ENCODE assay signal across 26 cellular contexts in genomic region chr15:86064326-86064725, GRCh38. TPM values are rescaled to one million over a fixed set of nuclear protein-coding genes. Genes with fewer than 3 reads are reported as not detected.
DNase-seq lines count a peak whose midpoint lies in the region; ATAC-seq, FAIRE-seq and TF ChIP-seq lines count a peak whose summit lies in the region.
"Had no signal": no experiment of that assay in that cellular context is flagged by ENCODE, and none has a peak within 500 bp of the region (broad histone marks: within the 10 kb centered on the region; RNA-seq: fewer than 3 reads in every experiment).

No MANE protein-coding gene starts in this region.

- peak overlapping the region; percentile 95 for H3K18ac ChIP-seq in neuronal stem cell (ENCODE audit: low read length)

- DNase-seq in D721Med (ENCODE audit: insufficient read length, low spot score) (no peak), glutamatergic neuron (no peak), neuronal stem cell (ENCODE audit: low spot score) (no peak), NCI-H2196 (lab: John Stamatoyannopoulos, UW; ENCODE audit: unreplicated experiment) (no peak), testis (no peak)
- no peak for DNase-seq in natural killer cell treated with Interleukin-12 subunit alpha and Interleukin-12 subunit beta and Interleukin-15 and Interleukin-18, amount 100 ng/mL, for 72 hours (ENCODE audit: low spot score)
- DNase-seq: 8988T; ACHN; AML-193; BE2C; CD4-positive, alpha-beta T cell; CD8-positive, alpha-beta memory T cell; DMS53; DMS79 treated with DMSO at 0.1 percent for 48 hours; GF-D8; H7; HCEC 1CT had no signal

- intact Hi-C loops in testis (cut with DNase I; ENCODE audit: low total_unique reads), result no loop called here

- peak overlapping the region in 4 of 5 experiments; percentile 22 to 95 (median 93) for H3K27ac Mint-ChIP-seq in brain
- H3K27ac Mint-ChIP-seq in glutamatergic neuron (ENCODE audit: unreplicated experiment), result peak overlapping the region; percentile 97
- no peak overlapping the region for H3K27ac Mint-ChIP-seq in natural killer cell treated with Interleukin-12 subunit alpha and Interleukin-12 subunit beta and Interleukin-15 and Interleukin-18, amount 100 ng/mL, for 72 hours
- H3K27ac Mint-ChIP-seq: CD14-positive monocyte; CD4-positive, alpha-beta T cell; CD8-positive, alpha-beta memory T cell had no signal

- peaks cover 0 to 27% of the 10 kb centered on the region in 2 donors for H3K4me1 ChIP-seq in neuronal stem cell (ENCODE audit: control insufficient read depth in 2 of 2, insufficient read depth in 1 of 2, low read depth in 1 of 2, low read length in 2 of 2)
- H3K4me1 ChIP-seq in testis, result no peaks in the 10 kb centered on the region
- H3K4me1 ChIP-seq: A549, BE2C had no signal

- H3K4me2 ChIP-seq in neuronal stem cell (ENCODE audit: insufficient read depth, low read length, poor library complexity, severe bottlenecking), result no peak overlapping the region
- H3K4me2 ChIP-seq: A549; BLaER1 treated with 17β-estradiol and CSF1 and Interleukin-3, amounts not matched to agents 10 nM and 100 nM had no signal

- H3K14ac ChIP-seq in neuronal stem cell (ENCODE audit: low read length), result no peak overlapping the region

- peak; percentile 44 for FAIRE-seq in D721Med (lab: Jason Lieb, UNC)
- FAIRE-seq: A549, GM12891, GM18507, H1 had no signal

- no peak overlapping the region for H2BK5ac ChIP-seq in neuronal stem cell (ENCODE audit: low read length)

- no peak overlapping the region for H2AFZ ChIP-seq in neuronal stem cell (ENCODE audit: low read length)

- H3K36me3 ChIP-seq in neuronal stem cell (replicated peaks in 1 of 2; ENCODE audit: control insufficient read depth in 2 of 2, insufficient read depth in 2 of 2, low read length in 2 of 2) (no peaks in the 10 kb centered on the region), testis (ENCODE audit: low read depth, missing control alignments) (no peaks in the 10 kb centered on the region)
- H3K36me3 ChIP-seq: BE2C; BLaER1 treated with 17β-estradiol and CSF1 and Interleukin-3, amounts not matched to agents 10 nM and 100 nM had no signal

- no peak overlapping the region for H4K91ac ChIP-seq in neuronal stem cell (ENCODE audit: low read depth, low read length, poor library complexity)

- peak overlapping the region; percentile 4 for H3K4ac ChIP-seq in neuronal stem cell (ENCODE audit: low read length)

- H2BK15ac ChIP-seq in neuronal stem cell (ENCODE audit: low read length), result peak overlapping the region; percentile 4

- no CpG with 5 or more reads among the region's 8 CpGs for WGBS in neuronal stem cell (ENCODE audit: extremely low coverage in 2 of 2, insufficient read length in 2 of 2, insufficient replicate concordance in 1 of 2), 2 donors
- 80 to 90% methylated on average over 8 of the region's 8 CpGs for WGBS in testis, 2 donors

- H3K9me3 ChIP-seq in neuronal stem cell (replicated peaks in 1 of 2; ENCODE audit: control insufficient read depth in 2 of 2, insufficient read depth in 1 of 2, low read depth in 1 of 2, low read length in 2 of 2) (no peaks in the 10 kb centered on the region), testis (no peaks in the 10 kb centered on the region)
- H3K9me3 ChIP-seq: A549, BE2C had no signal

- H2AK5ac ChIP-seq in neuronal stem cell (ENCODE audit: low read depth, low read length), result peak overlapping the region; percentile 23

- H2BK12ac ChIP-seq in neuronal stem cell (ENCODE audit: low read length), result peak overlapping the region; percentile 12

- no peak overlapping the region for H3K23ac ChIP-seq in neuronal stem cell (ENCODE audit: low read depth, low read length, poor library complexity)

- peaks cover 47% of the 10 kb centered on the region for H3K4me1 Mint-ChIP-seq in brain
- peaks cover 17% of the 10 kb centered on the region for H3K4me1 Mint-ChIP-seq in glutamatergic neuron (ENCODE audit: low read depth, unreplicated experiment)
- H3K4me1 Mint-ChIP-seq in natural killer cell treated with Interleukin-12 subunit alpha and Interleukin-12 subunit beta and Interleukin-15 and Interleukin-18, amount 100 ng/mL, for 72 hours (ENCODE audit: low read depth in 2 of 2), result no peaks in the 10 kb centered on the region
- H3K4me1 Mint-ChIP-seq: CD14-positive monocyte; CD8-positive, alpha-beta memory T cell had no signal

- no peak for ATAC-seq in natural killer cell treated with Interleukin-12 subunit alpha and Interleukin-12 subunit beta and Interleukin-15 and Interleukin-18, amount 100 ng/mL, for 72 hours
- ATAC-seq: A549 had no signal

- H3K4me3 Mint-ChIP-seq in brain, result peak overlapping the region in 1 of 5 experiments; percentile 23
- no peak overlapping the region for H3K4me3 Mint-ChIP-seq in glutamatergic neuron (ENCODE audit: unreplicated experiment)
- H3K4me3 Mint-ChIP-seq in natural killer cell treated with Interleukin-12 subunit alpha and Interleukin-12 subunit beta and Interleukin-15 and Interleukin-18, amount 100 ng/mL, for 72 hours, result no peak overlapping the region
- H3K4me3 Mint-ChIP-seq: CD14-positive monocyte; CD4-positive, alpha-beta T cell; CD8-positive, alpha-beta memory T cell had no signal

- H3K27me3 ChIP-seq in neuronal stem cell (ENCODE audit: control insufficient read depth in 3 of 3, insufficient read depth in 3 of 3, low read depth in 1 of 3, low read length in 3 of 3) (no peaks in the 10 kb centered on the region), testis (no peaks in the 10 kb centered on the region)
- H3K27me3 ChIP-seq: BLaER1 treated with 17β-estradiol and CSF1 and Interleukin-3, amounts not matched to agents 10 nM and 100 nM had no signal

- H2BK120ac ChIP-seq in neuronal stem cell (ENCODE audit: low read depth, low read length), result peak overlapping the region; percentile 13

- TF ChIP-seq CTCF in D721Med (IDR thresholded peaks at IDR 0.05; ENCODE audit: insufficient read depth, missing control alignments), result no peak
- TF ChIP-seq CTCF in brain (conservative IDR thresholded peaks at IDR 0.05), result no peak
- TF ChIP-seq CTCF in glutamatergic neuron (IDR thresholded peaks at IDR 0.05; ENCODE audit: partially characterized antibody, unreplicated experiment), result no peak
- TF ChIP-seq CTCF in testis (IDR thresholded peaks at IDR 0.05), result no peak

- H3K27ac ChIP-seq in neuronal stem cell (replicated peaks; ENCODE audit: low read length) (peak overlapping the region; percentile 94), testis (no peak overlapping the region)
- H3K27ac ChIP-seq: A549; BLaER1 treated with 17β-estradiol and CSF1 and Interleukin-3, amounts not matched to agents 10 nM and 100 nM had no signal

- no peaks in the 10 kb centered on the region for H3K79me1 ChIP-seq in neuronal stem cell (ENCODE audit: low read depth, low read length)

- H4K8ac ChIP-seq in neuronal stem cell (ENCODE audit: low read depth, low read length), result no peak overlapping the region

- H3K36me3 Mint-ChIP-seq in brain, result peaks cover 4% of the 10 kb centered on the region
- H3K36me3 Mint-ChIP-seq in glutamatergic neuron (ENCODE audit: unreplicated experiment), result no peaks in the 10 kb centered on the region
- H3K36me3 Mint-ChIP-seq in natural killer cell treated with Interleukin-12 subunit alpha and Interleukin-12 subunit beta and Interleukin-15 and Interleukin-18, amount 100 ng/mL, for 72 hours, result peaks cover 6% of the 10 kb centered on the region
- H3K36me3 Mint-ChIP-seq: CD14-positive monocyte had no signal

- H3K4me3 ChIP-seq in neuronal stem cell (ENCODE audit: low read length in 2 of 2) (no peak overlapping the region), testis (no peak overlapping the region)
- H3K4me3 ChIP-seq: A549; BLaER1 treated with 17β-estradiol and CSF1 and Interleukin-3, amounts not matched to agents 10 nM and 100 nM had no signal

- H3K9ac ChIP-seq in neuronal stem cell (ENCODE audit: low read depth, low read length, poor library complexity), result no peak overlapping the region
- H3K9ac ChIP-seq: BLaER1 treated with 17β-estradiol and CSF1 and Interleukin-3, amounts not matched to agents 10 nM and 100 nM had no signal

- peaks cover 4 to 13% (median 12%) of the 10 kb centered on the region in 5 experiments for H3K9me3 Mint-ChIP-seq in brain
- H3K9me3 Mint-ChIP-seq in glutamatergic neuron (ENCODE audit: unreplicated experiment), result peaks cover 4% of the 10 kb centered on the region
- peaks cover 6% of the 10 kb centered on the region for H3K9me3 Mint-ChIP-seq in natural killer cell treated with Interleukin-12 subunit alpha and Interleukin-12 subunit beta and Interleukin-15 and Interleukin-18, amount 100 ng/mL, for 72 hours

- no peaks in the 10 kb centered on the region for H3K27me3 Mint-ChIP-seq in brain
- H3K27me3 Mint-ChIP-seq in glutamatergic neuron (ENCODE audit: unreplicated experiment), result peaks cover 2% of the 10 kb centered on the region
- H3K27me3 Mint-ChIP-seq in natural killer cell treated with Interleukin-12 subunit alpha and Interleukin-12 subunit beta and Interleukin-15 and Interleukin-18, amount 100 ng/mL, for 72 hours, result peaks cover 7 to 38% of the 10 kb centered on the region in 2 donors

- TF ChIP-seq POLR2A in testis (IDR thresholded peaks at IDR 0.05), result no peak

RNA-seq across cellular contexts. Expression of gene AGBL1, which starts 15.3 kb away (rescaled TPM):
- not detected for polyA plus RNA-seq in brain (ENCODE audit: insufficient read depth, low read depth, low replicate concordance)
- total RNA-seq in glutamatergic neuron (ENCODE audit: unreplicated experiment), result 0.76 TPM
- 0.06 TPM for polyA plus RNA-seq in neuronal stem cell (2013, experiment 1 of 2)
- 0.06 TPM for polyA plus RNA-seq in neuronal stem cell (2013, experiment 2 of 2)
- not detected for total RNA-seq in natural killer cell treated with Interleukin-12 subunit alpha and Interleukin-12 subunit beta and Interleukin-15 and Interleukin-18, amount 100 ng/mL, for 72 hours
- total RNA-seq in testis, result under 1 TPM; 0.37 to 0.94 TPM
- polyA plus RNA-seq in testis (ENCODE audit: insufficient read depth, low read depth, low replicate concordance), result 0.70 TPM
- total RNA-seq: CD4-positive, alpha-beta T cell; CD8-positive, alpha-beta memory T cell; Daoy; G401; H1; H7 had no signal
- polyA plus RNA-seq: A549; CD14-positive monocyte; CD8-positive, alpha-beta memory T cell; H1 had no signal

Comparison
In these comparisons a context has a peak if more than half of its experiments do, and no peak if none do; other contexts are left out.
1. H3K27ac Mint-ChIP-seq: peak in brain (4 of 5) and glutamatergic neuron (single experiment); none in natural killer cell treated with Interleukin-12 subunit alpha and Interleukin-12 subunit beta and Interleukin-15 and Interleukin-18, amount 100 ng/mL, for 72 hours (0 of 2).